23 cellular contexts compared by ENCODE assay signal in genomic region chr17:32960815-32961214, GRCh38. TPM values are rescaled to one million over a fixed set of nuclear protein-coding genes. Genes with fewer than 3 reads are reported as not detected.
DNase-seq lines count a peak whose midpoint lies in the region; ATAC-seq and TF ChIP-seq lines count a peak whose summit lies in the region.
"Had no signal": no experiment of that assay in that cellular context is flagged by ENCODE, and none has a peak within 500 bp of the region (broad histone marks: within the 10 kb centered on the region; RNA-seq: fewer than 3 reads in every experiment).

No MANE protein-coding gene starts in this region.

- H3K27ac ChIP-seq in mesodermal cell (ENCODE audit: low read depth, low read length, severe bottlenecking) = peak overlapping the region; percentile 45
- H3K27ac ChIP-seq: BLaER1 treated with 17β-estradiol and CSF1 and Interleukin-3, amounts not matched to agents 10 nM and 100 nM; upper lobe of right lung had no signal

- no peak for TF ChIP-seq CTCF in epithelial cell of esophagus (IDR thresholded peaks at IDR 0.05; ENCODE audit: insufficient read depth, low read depth, low read length, missing control alignments)

- 80 to 83% methylated on average over 2 of the region's 2 CpGs for WGBS in mesodermal cell (ENCODE audit: insufficient coverage in 2 of 2), 2 experiments

- peaks cover 10% of the 10 kb centered on the region for H3K4me1 ChIP-seq in mesodermal cell (ENCODE audit: control insufficient read depth, insufficient read depth, low read length, poor library complexity, severe bottlenecking)
- H3K4me1 ChIP-seq: BLaER1 treated with 17β-estradiol and CSF1 and Interleukin-3, amounts not matched to agents 10 nM and 100 nM had no signal

- H3K9me3 ChIP-seq in mesodermal cell (ENCODE audit: control insufficient read depth, low read length) = no peaks in the 10 kb centered on the region
- H3K9me3 ChIP-seq: MG63, upper lobe of right lung had no signal

- H3K4me3 ChIP-seq in epithelial cell of esophagus (ENCODE audit: low read length) (no peak overlapping the region), mesodermal cell (ENCODE audit: extremely low read depth, insufficient read depth, low read length, poor library complexity, severe bottlenecking) (no peak overlapping the region)
- H3K4me3 ChIP-seq: BLaER1 treated with 17β-estradiol and CSF1 and Interleukin-3, amounts not matched to agents 10 nM and 100 nM; GM12878; MG63; smooth muscle cell; upper lobe of right lung had no signal

- no peak for ATAC-seq in GM18868 (IDR thresholded peaks at IDR 0.05; ENCODE audit: unreplicated experiment)
- ATAC-seq: GM12878, upper lobe of right lung had no signal

- no peaks in the 10 kb centered on the region for H3K36me3 ChIP-seq in mesodermal cell (ENCODE audit: control insufficient read depth, insufficient read depth, low read length)
- H3K36me3 ChIP-seq: BLaER1 treated with 17β-estradiol and CSF1 and Interleukin-3, amounts not matched to agents 10 nM and 100 nM; MG63; upper lobe of right lung had no signal

- peak; percentile 42 for DNase-seq in EH (ENCODE audit: low read depth)
- DNase-seq in NCI-H226 = peak; percentile 23
- peak; percentile 49 for DNase-seq in epithelial cell of esophagus (ENCODE audit: low read depth)
- DNase-seq in NCI-H2227 (lab: John Stamatoyannopoulos, UW; ENCODE audit: unreplicated experiment) = no peak
- DNase-seq in globus pallidus (ENCODE audit: low spot score) = no peak
- DNase-seq: activated CD4-positive, alpha-beta T cell treated with anti-CD3 and anti-CD28 coated beads, Interleukin-2, amount 50 U/mL, for 48 hours; activated naive CD4-positive, alpha-beta T cell; amniotic stem cell; IMR-90; MG63; NCI-H187; NCI-H524 treated with DMSO at 0.1 percent for 48 hours; posterior cingulate gyrus; SHP77 treated with DMSO at 0.1 percent for 48 hours; stimulated activated CD4-positive, alpha-beta T cell treated with anti-CD3 and anti-CD28 coated beads, Interleukin-4, amount 100 ng/mL, for 4 hours; T-helper 2 cell; upper lobe of right lung had no signal

RNA-seq across cellular contexts. Expression of gene SPACA3, which starts 30.8 kb away (rescaled TPM):
- not detected for polyA plus RNA-seq in mesodermal cell (2013, experiment 1 of 2)
- polyA plus RNA-seq in mesodermal cell (2013, experiment 2 of 2) = not detected
- polyA plus RNA-seq: fibroblast of lung, IMR-90, smooth muscle cell had no signal

RNA-seq across cellular contexts. Expression of gene TMEM98, which starts 32.9 kb away (rescaled TPM):
- polyA plus RNA-seq in mesodermal cell (2013, experiment 1 of 2) = 194 TPM
- 204 TPM for polyA plus RNA-seq in mesodermal cell (2013, experiment 2 of 2)

Comparison
In these comparisons a context has a peak if more than half of its experiments do, and no peak if none do; other contexts are left out.
1. DNase-seq: peak in EH (single experiment), NCI-H226 (single experiment) and epithelial cell of esophagus (single experiment); none in NCI-H2227 (single experiment) and globus pallidus (single experiment).